ENCODE assay signal across 10 cellular contexts in genomic region chr5:73985145-73985544, GRCh38.
A peak's percentile ranks its signal among the peaks of the same experiment; 100 is the strongest.
DNase-seq lines count a peak whose midpoint lies in the region; ATAC-seq and TF ChIP-seq lines count a peak whose summit lies in the region.
"Had no signal": no experiment of that assay in that cellular context is flagged by ENCODE, and none has a peak within 500 bp of the region (broad histone marks: within the 10 kb centered on the region; RNA-seq: fewer than 3 reads in every experiment).

No MANE protein-coding gene starts in this region.

- H3K56ac ChIP-seq in mesendoderm (ENCODE audit: low read length), result no peak overlapping the region

- no peak for TF ChIP-seq CTCF in NB4 (IDR thresholded peaks at IDR 0.05; ENCODE audit: low read depth, low read length)
- TF ChIP-seq CTCF in choroid plexus epithelial cell (conservative IDR thresholded peaks at IDR 0.05; ENCODE audit: low read depth, low read length), result peak; percentile 69
- TF ChIP-seq CTCF in glutamatergic neuron (IDR thresholded peaks at IDR 0.05; ENCODE audit: partially characterized antibody, unreplicated experiment), result no peak
- TF ChIP-seq CTCF in natural killer cell (IDR thresholded peaks at IDR 0.05), result no peak

- no peak overlapping the region for H3K4ac ChIP-seq in mesendoderm (ENCODE audit: low read depth, low read length)

- H3K27me3 ChIP-seq in mesendoderm (ENCODE audit: insufficient read depth, low read length, poor library complexity), result no peaks in the 10 kb centered on the region

- H3K18ac ChIP-seq in mesendoderm (ENCODE audit: low read length), result no peak overlapping the region

- H3K27me3 Mint-ChIP-seq in glutamatergic neuron (ENCODE audit: unreplicated experiment) (no peaks in the 10 kb centered on the region), natural killer cell (ENCODE audit: low read depth in 2 of 2) (peaks cover 0 to 20% of the 10 kb centered on the region in 2 donors)

- H3K4me1 Mint-ChIP-seq in glutamatergic neuron (ENCODE audit: low read depth, unreplicated experiment) (peaks cover 2% of the 10 kb centered on the region), natural killer cell (no peaks in the 10 kb centered on the region)
- H3K4me1 Mint-ChIP-seq: activated B cell treated with CpG ODN at 0.5 μM for 24 hours had no signal

- H2BK15ac ChIP-seq in mesendoderm (replicated peaks; ENCODE audit: low read depth), result no peak overlapping the region

- H3K9me3 Mint-ChIP-seq in glutamatergic neuron (ENCODE audit: unreplicated experiment) (no peaks in the 10 kb centered on the region), natural killer cell (no peaks in the 10 kb centered on the region)
- H3K9me3 Mint-ChIP-seq: activated B cell treated with CpG ODN at 0.5 μM for 24 hours had no signal

- no peaks in the 10 kb centered on the region for H3K79me2 ChIP-seq in mesendoderm (ENCODE audit: control insufficient read depth, insufficient read depth, low read length)

- H3K4me1 ChIP-seq in mesendoderm (ENCODE audit: control insufficient read depth, low read depth, low read length), result peaks cover 2% of the 10 kb centered on the region

- H2AK5ac ChIP-seq in mesendoderm (ENCODE audit: low read length), result no peak overlapping the region

- H3K27ac Mint-ChIP-seq in glutamatergic neuron (ENCODE audit: unreplicated experiment) (no peak overlapping the region), natural killer cell (no peak overlapping the region)
- H3K27ac Mint-ChIP-seq: activated B cell treated with CpG ODN at 0.5 μM for 24 hours had no signal

- no peak overlapping the region for H3K27ac ChIP-seq in mesendoderm (ENCODE audit: low read depth, low read length)

- DNase-seq in ELR (ENCODE audit: low read depth) (peak; percentile 63), NB4 (ENCODE audit: low read depth) (peak; percentile 18), choroid plexus epithelial cell (ENCODE audit: low read depth) (peak; percentile 71), mesendoderm (peak; percentile 49), glutamatergic neuron (no peak), natural killer cell (no peak)
- DNase-seq in effector CD4-positive, alpha-beta T cell, result no peak
- DNase-seq: activated B cell treated with CpG ODN at 0.5 μM for 24 hours, NCI-H1436 had no signal

- intact Hi-C loops in natural killer cell (cut with micrococcal nuclease), result loop anchor here (1.0 kb wide), 1 partner anchor 664 kb away; no protein-coding TSS in a partner anchor

- no peak for TF ChIP-seq POLR2A in NB4 (IDR thresholded peaks at IDR 0.05; ENCODE audit: extremely low read depth, insufficient read length)

- ATAC-seq in HG02571 (IDR thresholded peaks at IDR 0.05; ENCODE audit: unreplicated experiment) (no peak), natural killer cell (no peak)

- no peak overlapping the region for H2BK120ac ChIP-seq in mesendoderm (ENCODE audit: low read depth, low read length)

- H3K4me3 Mint-ChIP-seq in glutamatergic neuron (ENCODE audit: unreplicated experiment), result no peak overlapping the region
- H3K4me3 Mint-ChIP-seq in natural killer cell, result no peak overlapping the region
- H3K4me3 Mint-ChIP-seq: activated B cell treated with CpG ODN at 0.5 μM for 24 hours had no signal

- H3K4me3 ChIP-seq in NB4 (ENCODE audit: low read depth, low read length) (no peak overlapping the region), choroid plexus epithelial cell (ENCODE audit: low read depth, low read length) (no peak overlapping the region), mesendoderm (ENCODE audit: low read length) (no peak overlapping the region)

- no peak overlapping the region for H4K5ac ChIP-seq in mesendoderm (ENCODE audit: low read length)

- no peak overlapping the region for H4K8ac ChIP-seq in mesendoderm (ENCODE audit: low read depth, low read length)

- WGBS in mesendoderm (ENCODE audit: extremely low coverage, insufficient coverage, low lambda C conversion rate), result no CpG with 5 or more reads among the region's 1 CpG

- H3K79me1 ChIP-seq in mesendoderm (ENCODE audit: low read length), result no peaks in the 10 kb centered on the region

- no peak overlapping the region for H3K4me2 ChIP-seq in mesendoderm (ENCODE audit: low read length)

- no peak overlapping the region for H3K9ac ChIP-seq in mesendoderm (ENCODE audit: low read length)

- H3K23ac ChIP-seq in mesendoderm (ENCODE audit: low read length), result no peak overlapping the region

- H3K36me3 Mint-ChIP-seq in glutamatergic neuron (ENCODE audit: unreplicated experiment) (peaks cover 6% of the 10 kb centered on the region), natural killer cell (no peaks in the 10 kb centered on the region)

- H2BK5ac ChIP-seq in mesendoderm (ENCODE audit: low read length), result no peak overlapping the region

- H3K36me3 ChIP-seq in mesendoderm (ENCODE audit: control insufficient read depth, insufficient read depth, low read length), result no peaks in the 10 kb centered on the region

Comparison
In these comparisons a context has a peak if more than half of its experiments do, and no peak if none do; other contexts are left out.
1. DNase-seq: peak in ELR (single experiment), NB4 (single experiment), choroid plexus epithelial cell (single experiment) and mesendoderm (single experiment); none in effector CD4-positive, alpha-beta T cell (single experiment), glutamatergic neuron (single experiment) and natural killer cell (single experiment).